1 cellular context compared by ENCODE assay signal in genomic region chr3:59391131-59391530, GRCh38.
TF ChIP-seq lines count a peak whose summit lies in the region.

No MANE protein-coding gene starts in this region.

TF ChIP-seq in HepG2, 621 proteins besides CTCF, POLR2A, EP300 and RAD21 (continued from another document):
- no peak for TF ChIP-seq ZNF652 (CRISPR knock-in tag; IDR thresholded peaks at IDR 0.05; ENCODE audit: borderline replicate concordance, low read depth)
